Comparison of ENCODE assay signal across 3 cellular contexts in genomic region chr2:171800639-171801038, GRCh38.
TF ChIP-seq lines count a peak whose summit lies in the region.

No MANE protein-coding gene starts in this region.

TF ChIP-seq in A549, 52 proteins besides CTCF, POLR2A, EP300 and RAD21:
- TF ChIP-seq MAFK (IDR thresholded peaks at IDR 0.05; ENCODE audit: partially characterized antibody) (peak; percentile 8), EHMT2 (IDR thresholded peaks at IDR 0.05; ENCODE audit: low read depth) (no peak), HMGXB4 (CRISPR knock-in tag; IDR thresholded peaks at IDR 0.05; ENCODE audit: borderline replicate concordance) (no peak), GATA3 (IDR thresholded peaks at IDR 0.05; ENCODE audit: borderline replicate concordance) (no peak), MAZ (IDR thresholded peaks at IDR 0.05; ENCODE audit: borderline replicate concordance, low read depth, low read length) (no peak), FOSL2 (IDR thresholded peaks at IDR 0.05) (no peak), FOSL2 (CRISPR knock-in tag; IDR thresholded peaks at IDR 0.05) (no peak), REST (IDR thresholded peaks at IDR 0.05) (no peak), ELK1 (IDR thresholded peaks at IDR 0.05; ENCODE audit: low read depth, low read length) (no peak), EHF (CRISPR knock-in tag; IDR thresholded peaks at IDR 0.05) (no peak)

TF ChIP-seq in IMR-90, 13 proteins besides CTCF, POLR2A, EP300 and RAD21:
- TF ChIP-seq MAFK (IDR thresholded peaks at IDR 0.05; ENCODE audit: low read depth, low read length) = no peak; the same call in 1 of the 2 replicates
- TF ChIP-seq ELK1 (IDR thresholded peaks at IDR 0.05; ENCODE audit: borderline replicate concordance, low read depth, low read length) = no peak
- no peak for TF ChIP-seq CHD1 (IDR thresholded peaks at IDR 0.05; ENCODE audit: low read depth, low read length)
- TF ChIP-seq FOS (IDR thresholded peaks at IDR 0.05; ENCODE audit: low read depth, low read length) = no peak
- no peak for TF ChIP-seq SMC3 (IDR thresholded peaks at IDR 0.05; ENCODE audit: low read depth, low read length)
- TF ChIP-seq CEBPB (IDR thresholded peaks at IDR 0.05; ENCODE audit: low read depth, low read length) = no peak
- TF ChIP-seq MAZ (IDR thresholded peaks at IDR 0.05; ENCODE audit: borderline replicate concordance, low read depth, low read length) = no peak
- TF ChIP-seq BHLHE40 (IDR thresholded peaks at IDR 0.05; ENCODE audit: low read depth, low read length) = peak; percentile 21; the same call in 1 of the 2 replicates

TF ChIP-seq in GM12878, 131 proteins besides CTCF, POLR2A, EP300 and RAD21:
- TF ChIP-seq HCFC1 (IDR thresholded peaks at IDR 0.05; ENCODE audit: low read length) = no peak
- no peak for TF ChIP-seq ATF2 (IDR thresholded peaks at IDR 0.05; ENCODE audit: low read length)
- TF ChIP-seq BRCA1 (IDR thresholded peaks at IDR 0.05; ENCODE audit: low read depth, low read length) = no peak
- no peak for TF ChIP-seq POLR2AphosphoS2 (IDR thresholded peaks at IDR 0.05; ENCODE audit: low read depth, low read length)
- TF ChIP-seq NBN (IDR thresholded peaks at IDR 0.05) = no peak
- no peak for TF ChIP-seq ZNF592 (IDR thresholded peaks at IDR 0.05)
- no peak for TF ChIP-seq MLLT1 (IDR thresholded peaks at IDR 0.05)
- TF ChIP-seq ZSCAN29 (IDR thresholded peaks at IDR 0.05) = no peak
- TF ChIP-seq ZNF384 (IDR thresholded peaks at IDR 0.05; ENCODE audit: borderline replicate concordance, low read depth, low read length) = no peak
- no peak for TF ChIP-seq E2F8 (IDR thresholded peaks at IDR 0.05; ENCODE audit: low read depth, partially characterized antibody)
- TF ChIP-seq LARP7 (IDR thresholded peaks at IDR 0.05) = no peak
- no peak for TF ChIP-seq ZBTB33 (IDR thresholded peaks at IDR 0.05)
- TF ChIP-seq MAX (IDR thresholded peaks at IDR 0.05; ENCODE audit: low read depth, low read length) = no peak
- no peak for TF ChIP-seq TCF7 (IDR thresholded peaks at IDR 0.05; ENCODE audit: borderline replicate concordance)
- TF ChIP-seq ZBED1 (IDR thresholded peaks at IDR 0.05; ENCODE audit: borderline replicate concordance) = no peak
- TF ChIP-seq PAX8 (IDR thresholded peaks at IDR 0.05) = no peak
- no peak for TF ChIP-seq IKZF2 (IDR thresholded peaks at IDR 0.05)
- TF ChIP-seq E4F1 (IDR thresholded peaks at IDR 0.05; ENCODE audit: borderline replicate concordance, partially characterized antibody) = no peak
- no peak for TF ChIP-seq ZNF24 (IDR thresholded peaks at IDR 0.05)
- no peak for TF ChIP-seq STAT1 (conservative IDR thresholded peaks at IDR 0.05)
